19 cellular contexts compared by ENCODE assay signal in the genomic region with DNA sequence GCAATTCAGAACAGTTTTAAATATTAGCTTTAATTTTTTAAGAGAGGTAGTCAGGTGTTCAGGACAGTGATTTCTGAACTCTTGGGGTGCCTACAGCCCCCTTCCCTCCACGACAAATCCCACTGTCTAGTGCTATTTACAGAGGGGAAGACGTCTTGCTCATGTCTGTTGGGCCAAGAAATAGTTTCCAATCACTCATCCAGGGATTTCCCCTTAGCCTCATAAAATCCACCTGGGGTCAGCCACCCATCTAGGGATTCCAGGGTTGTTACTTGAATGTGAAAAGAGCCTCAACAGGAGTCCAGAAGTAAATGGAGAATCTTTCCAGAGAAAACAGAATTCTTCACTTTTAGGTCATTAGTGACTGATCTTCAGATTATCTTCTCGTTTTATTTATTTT. TPM values are rescaled to one million over a fixed set of nuclear protein-coding genes. Genes with fewer than 3 reads are reported as not detected.
A peak's percentile ranks its signal among the peaks of the same experiment; 100 is the strongest.
DNase-seq lines count a peak whose midpoint lies in the region; ATAC-seq and TF ChIP-seq lines count a peak whose summit lies in the region.
"Had no signal": no experiment of that assay in that cellular context is flagged by ENCODE, and none has a peak within 500 bp of the region (broad histone marks: within the 10 kb centered on the region; RNA-seq: fewer than 3 reads in every experiment).

No MANE protein-coding gene starts in this region.

- H3K27me3 ChIP-seq in uterus, result no peaks in the 10 kb centered on the region
- H3K27me3 ChIP-seq in PC-9 (ENCODE audit: insufficient read depth, low read depth), result no peaks in the 10 kb centered on the region
- H3K27me3 ChIP-seq: left lung, SJCRH30, transverse colon had no signal

- 0 out of 2 replicates have a peak, but pooled peaks cover 2% of the 10 kb centered on the region for H3F3A ChIP-seq in PC-9 (ENCODE audit: insufficient read depth, low read depth)

- no peaks in the 10 kb centered on the region for H3K9me3 Mint-ChIP-seq in activated naive CD4-positive, alpha-beta T cell treated with anti-CD3 and anti-CD28 coated beads, Interleukin-2, amount 50 U/mL, for 24 hours
- H3K9me3 Mint-ChIP-seq in WTC11 (no peaks in the 10 kb centered on the region), immature natural killer cell (no peaks in the 10 kb centered on the region)
- H3K9me3 Mint-ChIP-seq: activated CD4-positive, alpha-beta T cell treated with anti-CD3 and anti-CD28 coated beads, Interleukin-2, amount 10 ng/mL, durations not matched to agents 24 days and 14 days had no signal

- no peak overlapping the region for H3K4me2 ChIP-seq in PC-9

- TF ChIP-seq POLR2A in uterus (IDR thresholded peaks at IDR 0.05), result no peak

- H3K27ac ChIP-seq in uterus, result peak overlapping the region; percentile 82 to 83
- no peak overlapping the region for H3K27ac ChIP-seq in PC-9
- H3K27ac ChIP-seq: left lung, SJCRH30 had no signal

- CTCF ChIA-PET in WTC11 (lab: Charles Lee), result no interaction called here
- CTCF ChIA-PET in PC-9 (lab: Charles Lee), result no interaction called here

- no peak overlapping the region for H2AFZ ChIP-seq in PC-9

- ATAC-seq in WTC11 (no peak), GM21390 (IDR thresholded peaks at IDR 0.05; ENCODE audit: unreplicated experiment) (no peak), HG02571 (IDR thresholded peaks at IDR 0.05; ENCODE audit: unreplicated experiment) (no peak)

- no peaks in the 10 kb centered on the region for H3K27me3 Mint-ChIP-seq in activated naive CD4-positive, alpha-beta T cell treated with anti-CD3 and anti-CD28 coated beads, Interleukin-2, amount 50 U/mL, for 24 hours
- H3K27me3 Mint-ChIP-seq in WTC11 (ENCODE audit: low read depth) (no peaks in the 10 kb centered on the region), immature natural killer cell (ENCODE audit: low read depth in 3 of 3) (no peaks in the 10 kb centered on the region)
- H3K27me3 Mint-ChIP-seq: activated CD4-positive, alpha-beta T cell treated with anti-CD3 and anti-CD28 coated beads, Interleukin-2, amount 10 ng/mL, durations not matched to agents 24 days and 14 days had no signal

- TF ChIP-seq CTCF in WTC11 (IDR thresholded peaks at IDR 0.05) (no peak), uterus (IDR thresholded peaks at IDR 0.05) (no peak), PC-9 (conservative IDR thresholded peaks at IDR 0.05) (no peak)

- H3K79me2 ChIP-seq in PC-9 (ENCODE audit: low read depth), result no peaks in the 10 kb centered on the region

- H3K27ac Mint-ChIP-seq in activated naive CD4-positive, alpha-beta T cell treated with anti-CD3 and anti-CD28 coated beads, Interleukin-2, amount 50 U/mL, for 24 hours, result peak overlapping the region; percentile 51
- H3K27ac Mint-ChIP-seq in WTC11 (peak overlapping the region; percentile 55), immature natural killer cell (peak overlapping the region in 5 of 6 donors; percentile 21 to 81 (median 57))
- H3K27ac Mint-ChIP-seq: activated CD4-positive, alpha-beta T cell treated with anti-CD3 and anti-CD28 coated beads, Interleukin-2, amount 10 ng/mL, durations not matched to agents 24 days and 14 days had no signal

- H3K4me1 Mint-ChIP-seq in activated naive CD4-positive, alpha-beta T cell treated with anti-CD3 and anti-CD28 coated beads, Interleukin-2, amount 50 U/mL, for 24 hours, result peaks cover 41% of the 10 kb centered on the region
- H3K4me1 Mint-ChIP-seq in WTC11, result peaks cover 34% of the 10 kb centered on the region
- peaks cover 27 to 38% of the 10 kb centered on the region in 2 donors for H3K4me1 Mint-ChIP-seq in immature natural killer cell

- intact Hi-C loops in uterus (cut with DNase I; ENCODE audit: low total_unique reads) (no loop called here), PC-9 (cut with micrococcal nuclease; ENCODE audit: unreplicated experiment) (no loop called here)

- no TSS peak for BruUV-seq in PC-9 (replicated peaks; lab: Mats Ljungman, UMichigan)

- POLR2A ChIA-PET in WTC11 (lab: Charles Lee), result interaction anchor here (0.6 kb wide), 2 partner anchors 11 to 38 kb away, joined by 3 to 4 read pairs; no protein-coding TSS in a partner anchor
- POLR2A ChIA-PET in PC-9 (lab: Charles Lee; ENCODE audit: unreplicated experiment), result no interaction called here

- no peak overlapping the region for H3K4me3 Mint-ChIP-seq in activated naive CD4-positive, alpha-beta T cell treated with anti-CD3 and anti-CD28 coated beads, Interleukin-2, amount 50 U/mL, for 24 hours
- H3K4me3 Mint-ChIP-seq in WTC11 (no peak overlapping the region), immature natural killer cell (no peak overlapping the region)
- H3K4me3 Mint-ChIP-seq: activated CD4-positive, alpha-beta T cell treated with anti-CD3 and anti-CD28 coated beads, Interleukin-2, amount 10 ng/mL, durations not matched to agents 24 days and 14 days had no signal

- H3K9me3 ChIP-seq in uterus (no peaks in the 10 kb centered on the region), PC-9 (ENCODE audit: insufficient read depth, low read depth) (no peaks in the 10 kb centered on the region)
- H3K9me3 ChIP-seq: left lung, SJCRH30, transverse colon had no signal

- H3K36me3 Mint-ChIP-seq in activated naive CD4-positive, alpha-beta T cell treated with anti-CD3 and anti-CD28 coated beads, Interleukin-2, amount 50 U/mL, for 24 hours, result no peaks in the 10 kb centered on the region
- H3K36me3 Mint-ChIP-seq in WTC11, result peaks cover 3% of the 10 kb centered on the region; the same call in 1 of the 2 replicates
- H3K36me3 Mint-ChIP-seq in immature natural killer cell, result peaks cover 0 to 3% (median 0%) of the 10 kb centered on the region in 3 donors

- no peak overlapping the region for H3K4me3 ChIP-seq in uterus
- no peak overlapping the region for H3K4me3 ChIP-seq in PC-9
- H3K4me3 ChIP-seq: left lung, SJCRH30, transverse colon had no signal

- no peaks in the 10 kb centered on the region for H3K36me3 ChIP-seq in uterus
- no peaks in the 10 kb centered on the region for H3K36me3 ChIP-seq in PC-9 (ENCODE audit: low read depth)
- H3K36me3 ChIP-seq: SJCRH30 had no signal

- H4K20me1 ChIP-seq in PC-9 (ENCODE audit: insufficient read depth), result peaks cover 3% of the 10 kb centered on the region; the same call in 1 of the 2 replicates

- DNase-seq in activated naive CD4-positive, alpha-beta T cell treated with Interleukin-2 at 50 U/mL for 16 hours, result no peak
- DNase-seq in WTC11 (ENCODE audit: low spot score), result no peak
- no peak for DNase-seq in immature natural killer cell
- DNase-seq in uterus, result no peak
- DNase-seq in PC-9, result no peak
- DNase-seq: activated CD4-positive, alpha-beta T cell treated with anti-CD3 and anti-CD28 coated beads, Interleukin-2, amount 10 ng/mL, durations not matched to agents 24 days and 14 days; AML-193; GDM1; GOT3; head of caudate nucleus; Kasumi-1; left lung; NCI-H1694; NCI-H510A treated with DMSO at 0.1 percent for 48 hours; SJCRH30; transverse colon had no signal

- peaks cover 7 to 23% of the 10 kb centered on the region in 2 donors for H3K4me1 ChIP-seq in uterus
- H3K4me1 ChIP-seq in PC-9 (replicated peaks; ENCODE audit: insufficient read depth), result no peaks in the 10 kb centered on the region

- no peaks in the 10 kb centered on the region for H3K9me2 ChIP-seq in PC-9 (ENCODE audit: insufficient read depth)

TF ChIP-seq in WTC11, 78 proteins besides CTCF, POLR2A, EP300 and RAD21:
- TF ChIP-seq KAT7 (CRISPR knock-in tag; IDR thresholded peaks at IDR 0.05; ENCODE audit: borderline replicate concordance), result no peak
- no peak for TF ChIP-seq PRRX2 (CRISPR knock-in tag; IDR thresholded peaks at IDR 0.05)
- no peak for TF ChIP-seq TP53 (CRISPR knock-in tag; IDR thresholded peaks at IDR 0.05)
- TF ChIP-seq, protein P1, sequence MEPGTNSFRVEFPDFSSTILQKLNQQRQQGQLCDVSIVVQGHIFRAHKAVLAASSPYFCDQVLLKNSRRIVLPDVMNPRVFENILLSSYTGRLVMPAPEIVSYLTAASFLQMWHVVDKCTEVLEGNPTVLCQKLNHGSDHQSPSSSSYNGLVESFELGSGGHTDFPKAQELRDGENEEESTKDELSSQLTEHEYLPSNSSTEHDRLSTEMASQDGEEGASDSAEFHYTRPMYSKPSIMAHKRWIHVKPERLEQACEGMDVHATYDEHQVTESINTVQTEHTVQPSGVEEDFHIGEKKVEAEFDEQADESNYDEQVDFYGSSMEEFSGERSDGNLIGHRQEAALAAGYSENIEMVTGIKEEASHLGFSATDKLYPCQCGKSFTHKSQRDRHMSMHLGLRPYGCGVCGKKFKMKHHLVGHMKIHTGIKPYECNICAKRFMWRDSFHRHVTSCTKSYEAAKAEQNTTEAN (CRISPR knock-in tag; IDR thresholded peaks at IDR 0.05), result no peak
- no peak for TF ChIP-seq CBFB (CRISPR knock-in tag; IDR thresholded peaks at IDR 0.05; ENCODE audit: low read depth)
- no peak for TF ChIP-seq SMAD4 (CRISPR knock-in tag; IDR thresholded peaks at IDR 0.05)
- TF ChIP-seq ZBTB21 (CRISPR knock-in tag; IDR thresholded peaks at IDR 0.05; ENCODE audit: borderline replicate concordance), result no peak
- TF ChIP-seq ZNF138 (CRISPR knock-in tag; conservative IDR thresholded peaks at IDR 0.05), result no peak
- no peak for TF ChIP-seq GTF2I (CRISPR knock-in tag; conservative IDR thresholded peaks at IDR 0.05)
- no peak for TF ChIP-seq ZNF317 (CRISPR knock-in tag; IDR thresholded peaks at IDR 0.05; ENCODE audit: borderline replicate concordance, low read depth)
- TF ChIP-seq ATF1 (CRISPR knock-in tag; IDR thresholded peaks at IDR 0.05), result no peak
- no peak for TF ChIP-seq JAZF1 (CRISPR knock-in tag; IDR thresholded peaks at IDR 0.05)

RNA-seq across cellular contexts. Expression of gene BICRAL, which starts 37.0 kb away (rescaled TPM):
- 9.4 to 10.3 TPM (median 9.7 TPM) in 3 replicates for total RNA-seq in WTC11 (2021)
- polyA plus RNA-seq in immature natural killer cell, result 1 to 10 TPM; 1.9 to 5.3 (median 2.4) TPM
- total RNA-seq in uterus, result 10 to 100 TPM in 3 of 4 donors, 1 to 10 TPM in 1; 7.4 to 35.3 (median 18.2) TPM
- total RNA-seq in PC-9 (2021), result 8.5 and 12.9 TPM in 2 replicates
